7 cellular contexts compared by ENCODE assay signal in genomic region chr5:59036274-59036961, GRCh38.
A peak's percentile ranks its signal among the peaks of the same experiment; 100 is the strongest.
DNase-seq lines count a peak whose midpoint lies in the region; ATAC-seq and TF ChIP-seq lines count a peak whose summit lies in the region.

No MANE protein-coding gene starts in this region.

- ATAC-seq in natural killer cell (peak; percentile 30 to 52 (median 39)), HG03039 (IDR thresholded peaks at IDR 0.05; ENCODE audit: unreplicated experiment) (no peak), GM18861 (IDR thresholded peaks at IDR 0.05; ENCODE audit: unreplicated experiment) (no peak)

- peak overlapping the region; percentile 67 for H3K27ac Mint-ChIP-seq in HFFc6
- peak overlapping the region; percentile 94 to 98 for H3K27ac Mint-ChIP-seq in natural killer cell

- intact Hi-C loops in natural killer cell (cut with micrococcal nuclease), result loop anchor here (5.0 kb wide), 1 partner anchor 34 kb away; no protein-coding TSS in a partner anchor

- no peak for TF ChIP-seq CTCF in HFFc6 (IDR thresholded peaks at IDR 0.05)
- TF ChIP-seq CTCF in astrocyte of the cerebellum (IDR thresholded peaks at IDR 0.05; ENCODE audit: low read depth, low read length, missing control alignments), result no peak
- TF ChIP-seq CTCF in natural killer cell (IDR thresholded peaks at IDR 0.05), result no peak

- no peak overlapping the region for H3K4me3 ChIP-seq in astrocyte of the cerebellum (ENCODE audit: low read depth, low read length)

- H3K27me3 Mint-ChIP-seq in HFFc6 (ENCODE audit: insufficient read depth), result peaks cover 3% of the 10 kb centered on the region
- H3K27me3 Mint-ChIP-seq in natural killer cell (ENCODE audit: low read depth in 2 of 2), result no peaks in the 10 kb centered on the region

- in situ Hi-C loops in astrocyte of the cerebellum (cut with HindIII; ENCODE audit: low sequenced_read_pairs), result no loop called here

- H3K9me3 Mint-ChIP-seq in HFFc6 (no peaks in the 10 kb centered on the region), natural killer cell (no peaks in the 10 kb centered on the region)

- H3K4me3 Mint-ChIP-seq in HFFc6 (peak overlapping the region; percentile 93), natural killer cell (peak overlapping the region; percentile 98)

- DNase-seq in HFFc6 (peak; percentile 83), SHP77 (lab: John Stamatoyannopoulos, UW) (peak; percentile 58 to 81), astrocyte of the cerebellum (ENCODE audit: low read depth) (peak; percentile 68), natural killer cell (peak; percentile 37), NCI-H2171 (lab: John Stamatoyannopoulos, UW) (no peak)

- H3K36me3 Mint-ChIP-seq in HFFc6 (ENCODE audit: low read depth), result no peaks in the 10 kb centered on the region
- no peaks in the 10 kb centered on the region for H3K36me3 Mint-ChIP-seq in natural killer cell

- H3K4me1 Mint-ChIP-seq in HFFc6 (ENCODE audit: low read depth), result peaks cover 57% of the 10 kb centered on the region
- H3K4me1 Mint-ChIP-seq in natural killer cell, result peaks cover 70 to 79% of the 10 kb centered on the region in 2 donors

Comparison
In these comparisons a context has a peak if more than half of its experiments do, and no peak if none do; other contexts are left out.
1. ATAC-seq: peak in natural killer cell (3 of 3); none in HG03039 (single experiment) and GM18861 (single experiment).